ENCODE assay signal across 14 cellular contexts in genomic region chr10:11325817-11326216, GRCh38.
DNase-seq lines count a peak whose midpoint lies in the region; ATAC-seq and TF ChIP-seq lines count a peak whose summit lies in the region.
"Had no signal": no experiment of that assay in that cellular context is flagged by ENCODE, and none has a peak within 500 bp of the region (broad histone marks: within the 10 kb centered on the region; RNA-seq: fewer than 3 reads in every experiment).

No MANE protein-coding gene starts in this region.

- H3K9me3 ChIP-seq in mesodermal cell (ENCODE audit: control insufficient read depth, low read length) (no peaks in the 10 kb centered on the region), PC-3 (ENCODE audit: low read length) (no peaks in the 10 kb centered on the region)
- H3K9me3 ChIP-seq: right atrium auricular region had no signal

- H3K4me3 ChIP-seq in AG10803 (ENCODE audit: low read length) (no peak overlapping the region), brain microvascular endothelial cell (ENCODE audit: low read depth, low read length) (no peak overlapping the region), mesodermal cell (ENCODE audit: extremely low read depth, insufficient read depth, low read length, poor library complexity, severe bottlenecking) (no peak overlapping the region), PC-3 (ENCODE audit: low read length) (no peak overlapping the region)
- H3K4me3 ChIP-seq: right atrium auricular region had no signal

- no peaks in the 10 kb centered on the region for H3K36me3 ChIP-seq in brain microvascular endothelial cell (replicated peaks)
- no peaks in the 10 kb centered on the region for H3K36me3 ChIP-seq in mesodermal cell (ENCODE audit: control insufficient read depth, insufficient read depth, low read length)
- H3K36me3 ChIP-seq in PC-3 (ENCODE audit: low read depth, low read length), result no peaks in the 10 kb centered on the region

- in situ Hi-C loops in brain microvascular endothelial cell (cut with HindIII; ENCODE audit: low pct_ligation_motif_present, low sequenced_read_pairs), result no loop called here

- peak; percentile 55 for DNase-seq in AG10803 (ENCODE audit: low read depth)
- peak; percentile 28 for DNase-seq in GM03348 (ENCODE audit: low spot score)
- DNase-seq in brain microvascular endothelial cell, result peak; percentile 79
- no peak for DNase-seq in PC-3
- no peak for DNase-seq in NCI-H526 treated with DMSO at 0.1 percent for 48 hours (lab: John Stamatoyannopoulos, UW)
- DNase-seq in DMS53 (lab: John Stamatoyannopoulos, UW), result no peak
- DNase-seq: activated naive CD8-positive, alpha-beta T cell treated with anti-CD3 and anti-CD28 coated beads, Interleukin-2, amount 10 ng/mL, durations not matched to agents 7 days and 5 days; dermis blood vessel endothelial cell; NCI-H1417; NCI-H446 treated with DMSO at 0.1 percent for 48 hours; T-helper 2 cell had no signal

- BruUV-seq in PC-3 (replicated peaks; lab: Mats Ljungman, UMichigan), result no TSS peak

- H3K79me2 ChIP-seq in PC-3 (ENCODE audit: low read length), result no peaks in the 10 kb centered on the region

- CTCF ChIA-PET in PC-3 (lab: Charles Lee), result no interaction called here

- H3K27me3 ChIP-seq in brain microvascular endothelial cell (replicated peaks) (no peaks in the 10 kb centered on the region), PC-3 (ENCODE audit: low read length) (peaks cover 46% of the 10 kb centered on the region)
- H3K27me3 ChIP-seq: right atrium auricular region had no signal

- POLR2A ChIA-PET in PC-3 (lab: Charles Lee; ENCODE audit: unreplicated experiment), result no interaction called here

- 57 to 82% methylated on average over 1 to 2 of the region's 2 CpGs for WGBS in mesodermal cell (ENCODE audit: insufficient coverage in 2 of 2), 2 experiments

- no peak overlapping the region for H3K9ac ChIP-seq in PC-3 (ENCODE audit: low read length)

- H3K4me1 ChIP-seq in mesodermal cell (ENCODE audit: control insufficient read depth, insufficient read depth, low read length, poor library complexity, severe bottlenecking), result peaks cover 46% of the 10 kb centered on the region
- H3K4me1 ChIP-seq in PC-3 (ENCODE audit: insufficient read depth, low read length), result no peaks in the 10 kb centered on the region

- TF ChIP-seq CTCF in AG10803 (conservative IDR thresholded peaks at IDR 0.05; ENCODE audit: low read length) (no peak), brain microvascular endothelial cell (IDR thresholded peaks at IDR 0.05; ENCODE audit: low read depth, low read length, missing control alignments) (no peak), PC-3 (conservative IDR thresholded peaks at IDR 0.05; ENCODE audit: low read depth, low read length) (no peak)

- intact Hi-C loops in PC-3 (cut with micrococcal nuclease), result no loop called here

- no peaks in the 10 kb centered on the region for H3K9me2 ChIP-seq in PC-3 (replicated peaks; ENCODE audit: low read length)

- no peak for ATAC-seq in PC-3
- ATAC-seq in GM21390 (IDR thresholded peaks at IDR 0.05; ENCODE audit: unreplicated experiment), result no peak

- H4K20me1 ChIP-seq in PC-3 (ENCODE audit: low read length), result no peaks in the 10 kb centered on the region

- H2AFZ ChIP-seq in PC-3 (ENCODE audit: low read length), result no peak overlapping the region

- no peak overlapping the region for H3K4me2 ChIP-seq in PC-3 (ENCODE audit: low read length)

- H3K27ac ChIP-seq in brain microvascular endothelial cell (peak overlapping the region; percentile 37), mesodermal cell (ENCODE audit: low read depth, low read length, severe bottlenecking) (peak overlapping the region; percentile 93), PC-3 (ENCODE audit: low read length) (no peak overlapping the region)
- H3K27ac ChIP-seq: right atrium auricular region had no signal

- H3F3A ChIP-seq in PC-3 (ENCODE audit: low read length, unreplicated experiment), result no peaks in the 10 kb centered on the region

Comparison
In these comparisons a context has a peak if more than half of its experiments do, and no peak if none do; other contexts are left out.
1. DNase-seq: peak in AG10803 (single experiment), GM03348 (single experiment) and brain microvascular endothelial cell (single experiment); none in PC-3 (single experiment), NCI-H526 treated with DMSO at 0.1 percent for 48 hours (single experiment) and DMS53 (single experiment).